ENCODE assay signal across 9 cellular contexts in genomic region chr9:100322954-100323536, GRCh38. TPM values are rescaled to one million over a fixed set of nuclear protein-coding genes. Genes with fewer than 3 reads are reported as not detected.
DNase-seq lines count a peak whose midpoint lies in the region; ATAC-seq, FAIRE-seq and TF ChIP-seq lines count a peak whose summit lies in the region.
"Had no signal": no experiment of that assay in that cellular context is flagged by ENCODE, and none has a peak within 500 bp of the region (broad histone marks: within the 10 kb centered on the region; RNA-seq: fewer than 3 reads in every experiment).

No MANE protein-coding gene starts in this region.

- TF ChIP-seq EP300 in Ishikawa (IDR thresholded peaks at IDR 0.05; ENCODE audit: borderline replicate concordance) = no peak
- TF ChIP-seq EP300 in H1 (IDR thresholded peaks at IDR 0.05; ENCODE audit: borderline replicate concordance in 1 of 2, low read depth in 2 of 2, low read length in 2 of 2) = no peak

- H2BK15ac ChIP-seq in H1 (ENCODE audit: low read length) = no peak overlapping the region

- H4K20me1 ChIP-seq in H1 (replicated peaks in 1 of 2; ENCODE audit: control insufficient read depth in 1 of 2, insufficient read depth in 2 of 2, low read length in 2 of 2) = peaks cover 6 to 8% of the 10 kb centered on the region in 2 experiments

- TF ChIP-seq RAD21 in Ishikawa (IDR thresholded peaks at IDR 0.05; ENCODE audit: low read depth) (peak; percentile 42), H1 (IDR thresholded peaks at IDR 0.05 in 1 of 2, conservative IDR thresholded peaks at IDR 0.05 in 1 of 2; ENCODE audit: low read depth in 2 of 2, low read length in 2 of 2) (peak; percentile 45 to 55)

- no peak overlapping the region for H2AFZ ChIP-seq in H1 (ENCODE audit: low read length)

- no peak overlapping the region for H3K4ac ChIP-seq in H1 (replicated peaks; ENCODE audit: insufficient read length, low read depth, low read length)

- no peak overlapping the region for H4K91ac ChIP-seq in H1 (replicated peaks; ENCODE audit: insufficient read length, low read length)

- no peak overlapping the region for H2AK5ac ChIP-seq in H1 (ENCODE audit: low read depth, low read length)

- no peak for TF ChIP-seq POLR2A in H1 (IDR thresholded peaks at IDR 0.05; ENCODE audit: control extremely low read depth in 1 of 2, low read depth in 2 of 2, low read length in 2 of 2)

- no peak overlapping the region for H3K23ac ChIP-seq in H1 (ENCODE audit: insufficient read length)

- CTCF ChIA-PET in H1 (lab: Charles Lee; ENCODE audit: partially characterized antibody) = interaction anchor here (0.6 to 3.5 kb wide), 27 partner anchors 8 to 604 kb away, joined by 3 to 29 read pairs (median 4); partner anchors contain the start of gene TEX10

- peaks cover 2% of the 10 kb centered on the region for H3K4me1 ChIP-seq in RWPE2 (ENCODE audit: insufficient read depth, poor library complexity, severe bottlenecking)
- no peaks in the 10 kb centered on the region for H3K4me1 ChIP-seq in H1 (replicated peaks in 1 of 4; ENCODE audit: control insufficient read depth in 3 of 4, insufficient read depth in 4 of 4, low read length in 3 of 4)

- H3K9ac ChIP-seq in H1 (replicated peaks in 1 of 4; ENCODE audit: extremely low read depth in 1 of 4, low read depth in 3 of 4, low read length in 3 of 4) = no peak overlapping the region

- H3K18ac ChIP-seq in H1 (ENCODE audit: extremely low read depth, low read length) = no peak overlapping the region

- DNase-seq in activated T-cell treated with anti-CD3 and anti-CD28 coated beads, Interleukin-2, amount 50 U/mL, for 72 hours = peak; percentile 10 to 23
- no peak for DNase-seq in activated T-cell treated with anti-CD3 and anti-CD28 coated beads, Interleukin-2, amount 50 U/mL, for 1 hour
- DNase-seq in RWPE2 (ENCODE audit: low spot score) (no peak), H1 (ENCODE audit: low read depth in 1 of 2, low spot score in 2 of 2) (peak in 1 of 2 experiments; percentile 7), naive B cell (peak; percentile 21)

- H3K79me2 ChIP-seq in H1 (ENCODE audit: control insufficient read depth in 1 of 2, insufficient read depth in 2 of 2, low read length in 2 of 2) = peaks cover 0 to 39% of the 10 kb centered on the region in 2 experiments; a peak in 2 of 4 replicates

- no peak overlapping the region for H4K5ac ChIP-seq in H1 (ENCODE audit: insufficient read length, low read depth, low read length)

- H3K23me2 ChIP-seq in H1 (ENCODE audit: low read depth, low read length) = no peaks in the 10 kb centered on the region; the same call in 1 of the 2 replicates

- 74% methylated on average over 3 of the region's 3 CpGs; no CpG with 5 or more reads in 1 of the 2 experiments for WGBS in H1 (ENCODE audit: extremely low coverage in 1 of 2, insufficient coverage in 1 of 2, insufficient read length in 1 of 2, insufficient replicate concordance in 2 of 2, low coverage in 1 of 2, low lambda C conversion rate in 2 of 2, missing lambda C conversion rate in 1 of 2), 2 experiments

- H2BK12ac ChIP-seq in H1 (ENCODE audit: low read depth, low read length) = no peak overlapping the region

- ATAC-seq in activated T-cell treated with anti-CD3 and anti-CD28 coated beads, Interleukin-2, amount 50 U/mL, for 72 hours (replicated peaks in 1 of 2) = no peak
- ATAC-seq in RWPE2 (ENCODE audit: low read depth) (no peak), naive B cell (ENCODE audit: low read depth in 2 of 2) (peak in 1 of 2 donors; percentile 13), GM18858 (IDR thresholded peaks at IDR 0.05; ENCODE audit: unreplicated experiment) (no peak), HG03045 (IDR thresholded peaks at IDR 0.05; ENCODE audit: unreplicated experiment) (no peak)

- H3K4me3 Mint-ChIP-seq in activated T-cell treated with anti-CD3 and anti-CD28 coated beads, Interleukin-2, amount 50 U/mL, for 72 hours = no peak overlapping the region
- no peak overlapping the region for H3K4me3 Mint-ChIP-seq in naive B cell

- H2BK120ac ChIP-seq in H1 (replicated peaks; ENCODE audit: low read depth, low read length) = no peak overlapping the region

- H3K4me2 ChIP-seq in H1 (ENCODE audit: insufficient read depth in 1 of 2, low read depth in 2 of 2, low read length in 2 of 2) = no peak overlapping the region

- H2BK20ac ChIP-seq in H1 (ENCODE audit: low read length) = no peak overlapping the region

- peaks cover 10% of the 10 kb centered on the region for H3K4me1 Mint-ChIP-seq in activated T-cell treated with anti-CD3 and anti-CD28 coated beads, Interleukin-2, amount 50 U/mL, for 72 hours (ENCODE audit: low read depth)
- H3K4me1 Mint-ChIP-seq in naive B cell = peaks cover 3 to 9% (median 4%) of the 10 kb centered on the region in 3 donors

- TF ChIP-seq CTCF in RWPE2 (IDR thresholded peaks at IDR 0.05; ENCODE audit: poor library complexity, severe bottlenecking) (peak; percentile 73), H1 (IDR thresholded peaks at IDR 0.05; ENCODE audit: control extremely low read depth in 1 of 3, insufficient read depth in 1 of 3, low read depth in 1 of 3, low read length in 3 of 3) (peak in 2 of 3 experiments; percentile 46 to 68; a peak in 2 of 4 replicates)

- H3K9me3 Mint-ChIP-seq in activated T-cell treated with anti-CD3 and anti-CD28 coated beads, Interleukin-2, amount 50 U/mL, for 72 hours = no peaks in the 10 kb centered on the region
- H3K9me3 Mint-ChIP-seq in naive B cell = no peaks in the 10 kb centered on the region

- H2BK5ac ChIP-seq in H1 (ENCODE audit: low read depth, low read length) = no peak overlapping the region

- no peak overlapping the region for H4K8ac ChIP-seq in H1 (ENCODE audit: extremely low read depth, insufficient read depth, low read length)

- H3K79me1 ChIP-seq in H1 (ENCODE audit: low read depth, low read length) = no peaks in the 10 kb centered on the region

- no peak overlapping the region for H3K27ac ChIP-seq in RWPE2 (ENCODE audit: poor library complexity, severe bottlenecking)
- H3K27ac ChIP-seq in H1 (ENCODE audit: low read depth, low read length) = no peak overlapping the region

- no peaks in the 10 kb centered on the region for H3K9me3 ChIP-seq in RWPE2 (ENCODE audit: severe bottlenecking)
- no peaks in the 10 kb centered on the region for H3K9me3 ChIP-seq in H1 (ENCODE audit: insufficient read depth in 2 of 2, low read depth in 1 of 2, low read length in 1 of 2)

- H3K14ac ChIP-seq in H1 (ENCODE audit: insufficient read length) = no peak overlapping the region

- POLR2A ChIA-PET in H1 (lab: Charles Lee; ENCODE audit: partially characterized antibody) = no interaction called here

- H3K36me3 ChIP-seq in RWPE2 (ENCODE audit: low read depth) (peaks cover 100% of the 10 kb centered on the region), H1 (ENCODE audit: control insufficient read depth in 2 of 4, insufficient read depth in 4 of 4, low read length in 3 of 4) (peaks cover 0 to 70% (median 30%) of the 10 kb centered on the region in 4 experiments; a peak in 6 of 8 replicates)

- FAIRE-seq in H1 (lab: Jason Lieb, UNC) = peak; percentile 28
- FAIRE-seq: colon had no signal

- peak overlapping the region; percentile 63 for H3K27ac Mint-ChIP-seq in activated T-cell treated with anti-CD3 and anti-CD28 coated beads, Interleukin-2, amount 50 U/mL, for 72 hours
- H3K27ac Mint-ChIP-seq in naive B cell = peak overlapping the region in 3 of 6 donors; percentile 4 to 86 (median 24)

- H3K36me3 Mint-ChIP-seq in activated T-cell treated with anti-CD3 and anti-CD28 coated beads, Interleukin-2, amount 50 U/mL, for 72 hours (ENCODE audit: insufficient read depth in 2 of 2) = peaks cover 8 to 13% of the 10 kb centered on the region in 2 donors
- peaks cover 0 to under 1% of the 10 kb centered on the region in 2 donors for H3K36me3 Mint-ChIP-seq in naive B cell

- H3K56ac ChIP-seq in H1 (replicated peaks; ENCODE audit: insufficient read length, low read depth, low read length) = no peak overlapping the region

- H3K27me3 Mint-ChIP-seq in activated T-cell treated with anti-CD3 and anti-CD28 coated beads, Interleukin-2, amount 50 U/mL, for 72 hours (ENCODE audit: low read depth) = no peaks in the 10 kb centered on the region
- H3K27me3 Mint-ChIP-seq in naive B cell = no peaks in the 10 kb centered on the region

- H3K27me3 ChIP-seq in RWPE2 (ENCODE audit: insufficient read depth, poor library complexity, severe bottlenecking) (no peaks in the 10 kb centered on the region), H1 (replicated peaks in 1 of 4; ENCODE audit: control insufficient read depth in 3 of 4, extremely low read depth in 1 of 4, insufficient read depth in 3 of 4, low read length in 3 of 4) (no peaks in the 10 kb centered on the region)

- H3K4me3 ChIP-seq in RWPE2 (ENCODE audit: severe bottlenecking) (no peak overlapping the region), H1 (ENCODE audit: extremely low read depth in 1 of 4, insufficient read depth in 2 of 4, low read depth in 3 of 4, low read length in 4 of 4) (no peak overlapping the region)

TF ChIP-seq in Ishikawa, 13 proteins besides CTCF, POLR2A, EP300 and RAD21 (continues in another document):
- TF ChIP-seq TEAD4 (IDR thresholded peaks at IDR 0.05) = no peak
- no peak for TF ChIP-seq YY1 (IDR thresholded peaks at IDR 0.05; ENCODE audit: low read depth)
- TF ChIP-seq TAF1 (IDR thresholded peaks at IDR 0.05; ENCODE audit: low read depth) = no peak
- TF ChIP-seq CEBPB (IDR thresholded peaks at IDR 0.05) = no peak
- no peak for TF ChIP-seq TCF12 (IDR thresholded peaks at IDR 0.05; ENCODE audit: low read depth)

RNA-seq across cellular contexts. Expression of gene TEX10, which starts 29.7 kb away (rescaled TPM):
- 10 to 100 TPM; 17.9 to 20.4 TPM for total RNA-seq in activated T-cell treated with anti-CD3 and anti-CD28 coated beads, Interleukin-2, amount 50 U/mL, for 72 hours
- 77.6 and 81.0 TPM in 2 replicates for total RNA-seq in H1 (2021; fragmentation: NEBNext Ultra II Directional; extraction: Animal tissue kit (Norgen Biotek cat#: 25700))
- polyA plus RNA-seq in H1 (2011; rRNA removed) (25.1 and 46.9 TPM in 2 replicates), naive B cell (ENCODE audit: low read depth in 6 of 6) (10 to 100 TPM; 10.9 to 20.9 (median 16.9) TPM)
- 41.1 TPM for polyA plus RNA-seq in H1 (2011; cell fraction: cytosol; rRNA removed)
- polyA plus RNA-seq in H1 (2011; cell fraction: nucleus; rRNA removed) = 23.7 TPM
- polyA plus RNA-seq in H1 (2012, experiment 1 of 2) = 44.4 to 60.9 TPM (median 48.7 TPM) in 4 replicates
- 8.6 TPM for polyA plus RNA-seq in H1 (2012, experiment 2 of 2)
- 60.2 TPM for polyA plus RNA-seq in H1 (2013, experiment 1 of 2)
- 57.8 TPM for polyA plus RNA-seq in H1 (2013, experiment 2 of 2)
- 74.1 and 94.5 TPM in 2 replicates for polyA minus RNA-seq in H1 (2011; rRNA and poly(A)+ RNA removed)
- 31.6 TPM for polyA minus RNA-seq in H1 (2011; cell fraction: cytosol; rRNA and poly(A)+ RNA removed)
- polyA minus RNA-seq in H1 (2011; cell fraction: nucleus; rRNA and poly(A)+ RNA removed) = 90.1 TPM

Comparison
In these comparisons a context has a peak if more than half of its experiments do, and no peak if none do; other contexts are left out.
1. DNase-seq: peak in activated T-cell treated with anti-CD3 and anti-CD28 coated beads, Interleukin-2, amount 50 U/mL, for 72 hours (2 of 2) and naive B cell (single experiment); none in activated T-cell treated with anti-CD3 and anti-CD28 coated beads, Interleukin-2, amount 50 U/mL, for 1 hour (single experiment) and RWPE2 (single experiment).